Comparison of ENCODE assay signal across 10 cellular contexts in genomic region chr11:108620958-108621772, GRCh38. TPM values are rescaled to one million over a fixed set of nuclear protein-coding genes. Genes with fewer than 3 reads are reported as not detected.
DNase-seq lines count a peak whose midpoint lies in the region; ATAC-seq and TF ChIP-seq lines count a peak whose summit lies in the region.
"Had no signal": no experiment of that assay in that cellular context is flagged by ENCODE, and none has a peak within 500 bp of the region (broad histone marks: within the 10 kb centered on the region; RNA-seq: fewer than 3 reads in every experiment).

No MANE protein-coding gene starts in this region.

- no peak for TF ChIP-seq CTCF in transverse colon (IDR thresholded peaks at IDR 0.05)

- peaks cover 0 to 3% of the 10 kb centered on the region in 2 donors for H3K9me3 Mint-ChIP-seq in activated T-cell treated with anti-CD3 and anti-CD28 coated beads, Interleukin-2, amount 50 U/mL, for 72 hours
- H3K9me3 Mint-ChIP-seq in activated naive CD4-positive, alpha-beta T cell treated with anti-CD3 and anti-CD28 coated beads, Interleukin-2, amount 10 ng/mL, durations not matched to agents 7 days and 5 days = no peaks in the 10 kb centered on the region
- H3K9me3 Mint-ChIP-seq: neural crest cell had no signal

- DNase-seq in activated T-cell treated with anti-CD3 and anti-CD28 coated beads, Interleukin-2, amount 50 U/mL, for 72 hours = no peak
- no peak for DNase-seq in activated T-cell treated with anti-CD3 and anti-CD28 coated beads, Interleukin-2, amount 50 U/mL, for 1 hour
- DNase-seq in MV-4-11 (lab: John Stamatoyannopoulos, UW) (peak; percentile 73), transverse colon (no peak), posterior cingulate gyrus (no peak), Right ventricle myocardium inferior (ENCODE audit: missing footprints) (no peak)
- no peak for DNase-seq in activated naive CD4-positive, alpha-beta T cell treated with anti-CD3 and anti-CD28 coated beads, Interleukin-2, amount 10 ng/mL, durations not matched to agents 7 days and 5 days
- DNase-seq: AML-193 had no signal

- H3K4me1 Mint-ChIP-seq in activated T-cell treated with anti-CD3 and anti-CD28 coated beads, Interleukin-2, amount 50 U/mL, for 72 hours (ENCODE audit: low read depth) = peaks cover 37% of the 10 kb centered on the region
- H3K4me1 Mint-ChIP-seq in activated naive CD4-positive, alpha-beta T cell treated with anti-CD3 and anti-CD28 coated beads, Interleukin-2, amount 10 ng/mL, durations not matched to agents 7 days and 5 days = peaks cover 7% of the 10 kb centered on the region
- H3K4me1 Mint-ChIP-seq: neural crest cell had no signal

- H3K27ac ChIP-seq in transverse colon = peak overlapping the region; percentile 52 to 79 (median 76)

- in situ Hi-C loops in transverse colon (cut with MboI; ENCODE audit: low pct_ligation_motif_present in 1 of 4, low pct_unique_long_range_greater_than_20kb in 1 of 4, low sequenced_read_pairs in 3 of 4) = no loop called here

- CTCF ChIA-PET in activated naive CD4-positive, alpha-beta T cell treated with anti-CD3 and anti-CD28 coated beads, Interleukin-2, amount 10 ng/mL, durations not matched to agents 7 days and 5 days (lab: Charles Lee) = no interaction called here

- intact Hi-C loops in transverse colon (cut with DNase I; ENCODE audit: low total_unique reads) (no loop called here), posterior cingulate gyrus (cut with DNase I) (no loop called here), Right ventricle myocardium inferior (cut with DNase I) (no loop called here)

- peaks cover 5 to 44% (median 22%) of the 10 kb centered on the region in 4 donors for H3K4me1 ChIP-seq in transverse colon

- peaks cover 0 to 3% of the 10 kb centered on the region in 2 donors for H3K36me3 Mint-ChIP-seq in activated T-cell treated with anti-CD3 and anti-CD28 coated beads, Interleukin-2, amount 50 U/mL, for 72 hours (ENCODE audit: insufficient read depth in 2 of 2)
- H3K36me3 Mint-ChIP-seq in activated naive CD4-positive, alpha-beta T cell treated with anti-CD3 and anti-CD28 coated beads, Interleukin-2, amount 10 ng/mL, durations not matched to agents 7 days and 5 days = no peaks in the 10 kb centered on the region

- H3K36me3 ChIP-seq in transverse colon = no peaks in the 10 kb centered on the region

- H3K27ac Mint-ChIP-seq in activated T-cell treated with anti-CD3 and anti-CD28 coated beads, Interleukin-2, amount 50 U/mL, for 72 hours = peak overlapping the region; percentile 5
- H3K27ac Mint-ChIP-seq in activated naive CD4-positive, alpha-beta T cell treated with anti-CD3 and anti-CD28 coated beads, Interleukin-2, amount 10 ng/mL, durations not matched to agents 7 days and 5 days = no peak overlapping the region

- H3K27me3 ChIP-seq in transverse colon = no peaks in the 10 kb centered on the region

- peak overlapping the region; percentile 17 to 45 for H3K4me3 Mint-ChIP-seq in activated T-cell treated with anti-CD3 and anti-CD28 coated beads, Interleukin-2, amount 50 U/mL, for 72 hours
- H3K4me3 Mint-ChIP-seq in activated naive CD4-positive, alpha-beta T cell treated with anti-CD3 and anti-CD28 coated beads, Interleukin-2, amount 10 ng/mL, durations not matched to agents 7 days and 5 days = no peak overlapping the region
- H3K4me3 Mint-ChIP-seq: neural crest cell had no signal

- peak; percentile 84 to 86 for ATAC-seq in activated T-cell treated with anti-CD3 and anti-CD28 coated beads, Interleukin-2, amount 50 U/mL, for 72 hours (replicated peaks in 1 of 2)
- peak; percentile 88 for ATAC-seq in HG02840 (IDR thresholded peaks at IDR 0.05; ENCODE audit: low FRiP score, unreplicated experiment)
- no peak for ATAC-seq in Right ventricle myocardium inferior

- H3K27me3 Mint-ChIP-seq in activated T-cell treated with anti-CD3 and anti-CD28 coated beads, Interleukin-2, amount 50 U/mL, for 72 hours (ENCODE audit: low read depth) = peaks cover 50% of the 10 kb centered on the region
- peaks cover 10% of the 10 kb centered on the region for H3K27me3 Mint-ChIP-seq in activated naive CD4-positive, alpha-beta T cell treated with anti-CD3 and anti-CD28 coated beads, Interleukin-2, amount 10 ng/mL, durations not matched to agents 7 days and 5 days

- TF ChIP-seq EP300 in transverse colon (IDR thresholded peaks at IDR 0.05; ENCODE audit: low read depth) = no peak

- WGBS in transverse colon (ENCODE audit: low coverage in 1 of 2), 2 donors = 64 to 67% methylated on average over 1 to 2 of the region's 2 CpGs

- H3K9me3 ChIP-seq in transverse colon = no peaks in the 10 kb centered on the region

- no peak for TF ChIP-seq POLR2A in transverse colon (IDR thresholded peaks at IDR 0.05)

- no peak overlapping the region for H3K4me3 ChIP-seq in transverse colon

RNA-seq across cellular contexts. Expression of gene EXPH5, which starts 27.6 kb away (rescaled TPM):
- total RNA-seq in activated T-cell treated with anti-CD3 and anti-CD28 coated beads, Interleukin-2, amount 50 U/mL, for 72 hours = 1 to 10 TPM; 4.3 to 5.7 TPM
- 10 to 100 TPM; 19.8 to 73.8 (median 33.2) TPM for total RNA-seq in transverse colon
- total RNA-seq in Right ventricle myocardium inferior = 2.2 TPM

RNA-seq across cellular contexts. Expression of gene DDX10, which starts 43.7 kb away (rescaled TPM):
- total RNA-seq in activated T-cell treated with anti-CD3 and anti-CD28 coated beads, Interleukin-2, amount 50 U/mL, for 72 hours = 10 to 100 TPM; 24.9 to 32.7 TPM
- total RNA-seq in transverse colon (10 to 100 TPM in 2 of 4 donors, 1 to 10 TPM in 2; 7.6 to 38.2 (median 12.6) TPM), Right ventricle myocardium inferior (12.2 TPM)
